In the genomic region with DNA sequence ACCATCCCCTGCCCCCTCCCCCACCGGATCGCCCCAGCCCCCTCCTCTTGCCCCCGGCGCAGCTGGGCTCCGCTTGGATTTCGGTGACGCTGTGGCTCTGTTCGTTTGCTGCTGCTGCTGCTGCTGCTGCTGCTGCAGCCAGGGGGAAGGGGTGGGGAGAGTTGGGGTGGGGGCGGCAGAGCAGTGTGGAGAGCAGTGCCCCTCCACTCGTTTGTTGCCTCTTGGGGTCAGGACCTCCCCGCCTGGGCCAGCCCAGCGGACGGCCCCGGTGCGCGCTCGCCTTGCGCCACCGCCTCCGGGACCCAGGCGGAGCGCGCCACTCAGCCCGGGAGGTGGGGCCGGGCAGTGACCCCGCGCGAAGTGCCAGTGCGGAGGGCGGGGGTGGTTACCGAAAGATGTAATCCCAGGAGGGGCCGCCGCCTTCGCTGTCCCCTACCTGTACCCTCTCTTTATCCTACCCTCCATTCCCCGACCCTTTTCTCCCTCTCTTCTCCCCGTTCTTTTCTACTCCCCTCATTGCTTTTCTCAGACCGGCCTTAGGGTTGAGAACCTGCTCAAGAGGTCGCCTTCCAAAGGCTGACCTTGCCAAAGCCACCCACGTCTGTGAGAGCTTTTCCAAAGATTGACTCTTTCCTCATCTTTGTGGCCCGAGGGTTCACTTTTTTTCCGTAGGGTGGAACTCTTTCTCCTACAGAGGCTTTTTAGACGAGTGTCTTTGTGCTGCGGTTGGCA, we compare ENCODE assay signal across 9 cellular contexts.
DNase-seq lines count a peak whose midpoint lies in the region; ATAC-seq and TF ChIP-seq lines count a peak whose summit lies in the region.
"Had no signal": no experiment of that assay in that cellular context is flagged by ENCODE, and none has a peak within 500 bp of the region (broad histone marks: within the 10 kb centered on the region; RNA-seq: fewer than 3 reads in every experiment).

No MANE protein-coding gene starts in this region.

- no peaks in the 10 kb centered on the region for H3K4me1 ChIP-seq in BLaER1
- H3K4me1 ChIP-seq in Panc1 (ENCODE audit: control insufficient read depth, insufficient read depth, low read length) = peaks cover 6% of the 10 kb centered on the region
- H3K4me1 ChIP-seq in naive thymus-derived CD4-positive, alpha-beta T cell (ENCODE audit: control insufficient read depth in 2 of 2, insufficient read depth in 2 of 2, low read length in 2 of 2) = no peaks in the 10 kb centered on the region

- no peaks in the 10 kb centered on the region for H4K20me1 ChIP-seq in BLaER1

- no peaks in the 10 kb centered on the region for H3K36me3 ChIP-seq in BLaER1
- H3K36me3 ChIP-seq in Panc1 (ENCODE audit: control insufficient read depth, insufficient read depth, low read length) = no peaks in the 10 kb centered on the region; the same call in 1 of the 2 replicates
- H3K36me3 ChIP-seq in naive thymus-derived CD4-positive, alpha-beta T cell (ENCODE audit: control insufficient read depth in 2 of 3, insufficient read depth in 3 of 3, low read length in 3 of 3) = no peaks in the 10 kb centered on the region

- ATAC-seq in GM18909 (IDR thresholded peaks at IDR 0.05; ENCODE audit: poor library complexity, unreplicated experiment) (peak; percentile 57), Panc1 (peak; percentile 89), HG02938 (IDR thresholded peaks at IDR 0.05; ENCODE audit: unreplicated experiment) (no peak)
- ATAC-seq in naive thymus-derived CD4-positive, alpha-beta T cell = no peak

- H3K9me3 Mint-ChIP-seq in progenitor cell of endocrine pancreas (ENCODE audit: low read depth) = no peaks in the 10 kb centered on the region
- peaks cover 0 to 4% (median 0%) of the 10 kb centered on the region in 11 donors for H3K9me3 Mint-ChIP-seq in naive thymus-derived CD4-positive, alpha-beta T cell

- no peak overlapping the region for H3K9ac ChIP-seq in BLaER1

- no TSS peak for BruUV-seq in Panc1 (replicated peaks; lab: Mats Ljungman, UMichigan)

- TF ChIP-seq CTCF in Panc1 (IDR thresholded peaks at IDR 0.05) (no peak), fibroblast of pulmonary artery (IDR thresholded peaks at IDR 0.05; ENCODE audit: low read length, missing control alignments) (no peak), progenitor cell of endocrine pancreas (IDR thresholded peaks at IDR 0.05; ENCODE audit: unreplicated experiment) (no peak)

- no peaks in the 10 kb centered on the region for H3K27me3 Mint-ChIP-seq in progenitor cell of endocrine pancreas
- peaks cover 26 to 58% (median 48%) of the 10 kb centered on the region in 5 donors for H3K27me3 Mint-ChIP-seq in naive thymus-derived CD4-positive, alpha-beta T cell

- no peaks in the 10 kb centered on the region; the same call in 1 of the 2 replicates for H3K9me3 ChIP-seq in BLaER1
- H3K9me3 ChIP-seq in Panc1 (ENCODE audit: control insufficient read depth, insufficient read depth, low read depth, low read length) = no peaks in the 10 kb centered on the region
- no peaks in the 10 kb centered on the region for H3K9me3 ChIP-seq in naive thymus-derived CD4-positive, alpha-beta T cell (ENCODE audit: control insufficient read depth in 2 of 3, low read length in 3 of 3)

- H3K4me3 Mint-ChIP-seq in progenitor cell of endocrine pancreas (ENCODE audit: low read depth) = peak overlapping the region; percentile 88
- peak overlapping the region in 5 of 10 donors; percentile 10 to 53 (median 42) for H3K4me3 Mint-ChIP-seq in naive thymus-derived CD4-positive, alpha-beta T cell

- CTCF ChIA-PET in Panc1 (lab: Charles Lee) = no interaction called here
- CTCF ChIA-PET in naive thymus-derived CD4-positive, alpha-beta T cell (lab: Charles Lee) = no interaction called here

- no peak overlapping the region for H3K27ac ChIP-seq in BLaER1
- no peak overlapping the region for H3K27ac ChIP-seq in Panc1 (ENCODE audit: low read length)
- no peak overlapping the region for H3K27ac ChIP-seq in naive thymus-derived CD4-positive, alpha-beta T cell (ENCODE audit: low read depth, low read length)
- H3K27ac ChIP-seq: epithelial cell of prostate had no signal

- peak overlapping the region; percentile 48 for H3K4me2 ChIP-seq in BLaER1

- H3K27me3 ChIP-seq in BLaER1 (no peaks in the 10 kb centered on the region; the same call in 1 of the 2 replicates), Panc1 (ENCODE audit: control insufficient read depth, insufficient read depth, low read length) (peaks cover 22% of the 10 kb centered on the region)
- peaks cover 0 to 4% of the 10 kb centered on the region in 2 donors for H3K27me3 ChIP-seq in naive thymus-derived CD4-positive, alpha-beta T cell (ENCODE audit: control insufficient read depth in 2 of 2, insufficient read depth in 2 of 2, low read length in 2 of 2)

- POLR2A ChIA-PET in Panc1 (lab: Charles Lee) = no interaction called here
- POLR2A ChIA-PET in naive thymus-derived CD4-positive, alpha-beta T cell (lab: Charles Lee) = no interaction called here

- DNase-seq in Panc1 (ENCODE audit: low read depth, low spot score) (no peak), fibroblast of pulmonary artery (ENCODE audit: low read depth) (no peak), progenitor cell of endocrine pancreas (ENCODE audit: low spot score, unreplicated experiment) (peak; percentile 58)
- no peak for DNase-seq in naive thymus-derived CD4-positive, alpha-beta T cell
- no peak for DNase-seq in activated effector memory CD4-positive, alpha-beta T cell treated with Interleukin-2 at 50 U/mL for 16 hours

- peaks cover 22% of the 10 kb centered on the region for H3K4me1 Mint-ChIP-seq in progenitor cell of endocrine pancreas (ENCODE audit: low read depth)
- H3K4me1 Mint-ChIP-seq in naive thymus-derived CD4-positive, alpha-beta T cell = peaks cover 0 to 19% (median 5%) of the 10 kb centered on the region in 7 donors

- H3K27ac Mint-ChIP-seq in progenitor cell of endocrine pancreas = peak overlapping the region; percentile 98
- no peak overlapping the region for H3K27ac Mint-ChIP-seq in naive thymus-derived CD4-positive, alpha-beta T cell

- intact Hi-C loops in Panc1 (cut with micrococcal nuclease; ENCODE audit: unreplicated experiment) = no loop called here
- intact Hi-C loops in naive thymus-derived CD4-positive, alpha-beta T cell (cut with micrococcal nuclease) = no loop called here

- H3K4me3 ChIP-seq in BLaER1 (peak overlapping the region; percentile 69), Panc1 (ENCODE audit: low read depth in 2 of 2, low read length in 2 of 2) (peak overlapping the region; percentile 15 to 38), fibroblast of pulmonary artery (replicated peaks; ENCODE audit: low read depth, low read length) (peak overlapping the region; percentile 7)
- H3K4me3 ChIP-seq in naive thymus-derived CD4-positive, alpha-beta T cell (ENCODE audit: low read length) = no peak overlapping the region

- in situ Hi-C loops in Panc1 (cut with HindIII; ENCODE audit: low pct_unique_long_range_greater_than_20kb, low sequenced_read_pairs) = no loop called here

- no peaks in the 10 kb centered on the region for H3K36me3 Mint-ChIP-seq in progenitor cell of endocrine pancreas (ENCODE audit: insufficient read depth)
- peaks cover 0 to 3% (median 0%) of the 10 kb centered on the region in 5 donors for H3K36me3 Mint-ChIP-seq in naive thymus-derived CD4-positive, alpha-beta T cell

Comparison
In these comparisons a context has a peak if more than half of its experiments do, and no peak if none do; other contexts are left out.
1. ATAC-seq: peak in GM18909 (single experiment) and Panc1 (single experiment); none in HG02938 (single experiment) and naive thymus-derived CD4-positive, alpha-beta T cell (single experiment).